ENCODE assay signal across 32 cellular contexts in the genomic region with DNA sequence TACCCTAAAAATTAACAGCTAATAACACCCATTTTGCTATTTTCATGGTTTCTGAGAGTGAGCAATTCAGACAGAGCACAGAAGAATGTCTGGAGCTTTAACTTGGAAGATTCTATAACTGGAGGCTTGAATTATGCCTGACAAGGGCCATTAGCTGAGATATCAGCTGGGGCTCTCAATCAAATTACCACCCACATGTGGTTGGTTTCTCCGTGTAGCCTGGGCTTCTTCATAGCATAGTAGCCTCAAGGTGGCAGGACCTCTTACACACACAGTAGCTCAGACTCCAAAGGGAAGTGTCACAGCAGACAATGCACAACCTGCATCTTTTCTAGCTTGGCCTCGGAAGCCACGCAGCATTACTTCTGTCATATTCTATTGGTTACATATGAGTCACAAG.
"Had no signal": no experiment of that assay in that cellular context is flagged by ENCODE, and none has a peak within 500 bp of the region (broad histone marks: within the 10 kb centered on the region; RNA-seq: fewer than 3 reads in every experiment).

No MANE protein-coding gene starts in this region.

- H3K9me3 Mint-ChIP-seq: natural killer cell; stimulated activated memory B cell treated with anti-CD40 and anti-IgM and Interleukin-4, amounts not matched to agents 10 μg/mL and 1 μg/mL and 100 μg/mL, for 72 hours; stimulated activated naive CD8-positive, alpha-beta T cell treated with anti-CD3 and anti-CD28 coated beads, Interleukin-15, amount 100 ng/mL, for 72 hours had no signal

- H3K79me2 ChIP-seq: parathyroid adenoma had no signal

- ATAC-seq: natural killer cell; psoas muscle; right cardiac atrium; right lobe of liver; stimulated activated memory B cell treated with anti-CD40 and anti-IgM and Interleukin-4, amounts not matched to agents 10 μg/mL and 1 μg/mL and 100 μg/mL, for 72 hours; stimulated activated naive CD8-positive, alpha-beta T cell treated with anti-CD3 and anti-CD28 coated beads, Interleukin-15, amount 100 ng/mL, for 72 hours; stimulated activated naive CD8-positive, alpha-beta T cell treated with anti-CD3 and anti-CD28 coated beads, Interleukin-15, Interleukin-2, amounts not matched to agents 100 U/mL and 50 U/mL, for 24 hours; upper lobe of right lung had no signal

- H3K9ac ChIP-seq: neural progenitor cell, parathyroid adenoma had no signal

- H3K27me3 ChIP-seq: neural progenitor cell, ovary, right lobe of liver, sigmoid colon, suprapubic skin, testis, tibial artery, transverse colon, upper lobe of right lung, uterus had no signal

- H3K9me3 ChIP-seq: ovary, psoas muscle, right lobe of liver, sigmoid colon, spleen, suprapubic skin, testis, tibial artery, transverse colon, upper lobe of right lung, uterus had no signal

- H3K4me2 ChIP-seq: neural progenitor cell, smooth muscle cell had no signal

- H3K36me3 Mint-ChIP-seq: natural killer cell; neural progenitor cell; stimulated activated memory B cell treated with anti-CD40 and anti-IgM and Interleukin-4, amounts not matched to agents 10 μg/mL and 1 μg/mL and 100 μg/mL, for 72 hours; type B pancreatic cell had no signal

- H3K36me3 ChIP-seq: neural progenitor cell, ovary, right lobe of liver, sigmoid colon, spleen, suprapubic skin, tibial artery, transverse colon, upper lobe of right lung, uterus had no signal

- H3K4me1 ChIP-seq: neural progenitor cell, parathyroid adenoma, psoas muscle, right lobe of liver, sigmoid colon, spleen, suprapubic skin, testis, tibial artery, transverse colon, upper lobe of right lung, uterus had no signal

- H3K4me1 Mint-ChIP-seq: natural killer cell; nephron; neural progenitor cell; stimulated activated memory B cell treated with anti-CD40 and anti-IgM and Interleukin-4, amounts not matched to agents 10 μg/mL and 1 μg/mL and 100 μg/mL, for 72 hours; stimulated activated naive CD8-positive, alpha-beta T cell treated with anti-CD3 and anti-CD28 coated beads, Interleukin-15, amount 100 ng/mL, for 72 hours had no signal

- H3K4me3 ChIP-seq: neural progenitor cell, ovary, psoas muscle, right lobe of liver, sigmoid colon, skin epidermis, smooth muscle cell, spleen, suprapubic skin, testis, tibial artery, transverse colon, upper lobe of right lung, uterus had no signal

- H3K27ac ChIP-seq: neural progenitor cell, ovary, parathyroid adenoma, psoas muscle, right lobe of liver, sigmoid colon, skin epidermis, spleen, suprapubic skin, testis, tibial artery, transverse colon, upper lobe of right lung, uterus had no signal

- H3K4me3 Mint-ChIP-seq: natural killer cell; nephron; neural progenitor cell; stimulated activated memory B cell treated with anti-CD40 and anti-IgM and Interleukin-4, amounts not matched to agents 10 μg/mL and 1 μg/mL and 100 μg/mL, for 72 hours; stimulated activated naive CD8-positive, alpha-beta T cell treated with anti-CD3 and anti-CD28 coated beads, Interleukin-15, amount 100 ng/mL, for 72 hours; type B pancreatic cell had no signal

- DNase-seq: natural killer cell; occipital lobe; ovary; posterior cingulate gyrus; psoas muscle; right cardiac atrium; right lobe of liver; sigmoid colon; spleen; stimulated activated CD4-positive, alpha-beta T cell treated with anti-CD3 and anti-CD28 coated beads, Interleukin-12 subunit alpha, Interleukin-12 subunit beta, amount 100 ng/mL, for 4 hours; stimulated activated CD4-positive, alpha-beta T cell treated with anti-CD3 and anti-CD28 coated beads, Interleukin-1b, Interleukin-23, amount 100 ng/mL, for 48 hours; stimulated activated CD4-positive, alpha-beta T cell treated with anti-CD3 and anti-CD28 coated beads, Interleukin-4, amount 100 ng/mL, for 1 hour; stimulated activated CD4-positive, alpha-beta T cell treated with anti-CD3 and anti-CD28 coated beads, Interleukin-4, amount 100 ng/mL, for 4 hours; stimulated activated CD8-positive, alpha-beta memory T cell treated with anti-CD3 and anti-CD28 coated beads, Interleukin-4, amount 100 ng/mL, for 48 hours; stimulated activated naive CD4-positive, alpha-beta T cell; stimulated activated naive CD8-positive, alpha-beta T cell treated with anti-CD3 and anti-CD28 coated beads, Interleukin-15, amount 100 ng/mL, for 72 hours; stimulated activated naive CD8-positive, alpha-beta T cell treated with anti-CD3 and anti-CD28 coated beads, Interleukin-15, Interleukin-2, amounts not matched to agents 100 U/mL and 50 U/mL, for 24 hours; substantia nigra; testis; tibial artery; transverse colon; upper lobe of right lung; uterus had no signal

- H3K27me3 Mint-ChIP-seq: progenitor cell of endocrine pancreas; stimulated activated naive CD8-positive, alpha-beta T cell treated with anti-CD3 and anti-CD28 coated beads, Interleukin-15, amount 100 ng/mL, for 72 hours; type B pancreatic cell had no signal

- H2AFZ ChIP-seq: neural progenitor cell, parathyroid adenoma had no signal

- H3K27ac Mint-ChIP-seq: natural killer cell; nephron; neural progenitor cell; progenitor cell of endocrine pancreas; stimulated activated memory B cell treated with anti-CD40 and anti-IgM and Interleukin-4, amounts not matched to agents 10 μg/mL and 1 μg/mL and 100 μg/mL, for 72 hours; stimulated activated naive CD8-positive, alpha-beta T cell treated with anti-CD3 and anti-CD28 coated beads, Interleukin-15, amount 100 ng/mL, for 72 hours; type B pancreatic cell had no signal
